8 cellular contexts compared by ENCODE assay signal in genomic region chr2:207337234-207338219, GRCh38.
DNase-seq lines count a peak whose midpoint lies in the region; ATAC-seq and TF ChIP-seq lines count a peak whose summit lies in the region.

No MANE protein-coding gene starts in this region.

- no peaks in the 10 kb centered on the region for H3K27me3 Mint-ChIP-seq in activated naive CD4-positive, alpha-beta T cell treated with anti-CD3 and anti-CD28 coated beads for 36 hours (ENCODE audit: low read depth)
- no peaks in the 10 kb centered on the region for H3K27me3 Mint-ChIP-seq in activated CD8-positive, alpha-beta T cell treated with anti-CD3 and anti-CD28 coated beads, Interleukin-2, amount 10 ng/mL, durations not matched to agents 7 days and 5 days (ENCODE audit: low read depth)
- H3K27me3 Mint-ChIP-seq in neural crest cell (ENCODE audit: low read depth) = no peaks in the 10 kb centered on the region

- H3K4me3 Mint-ChIP-seq in activated naive CD4-positive, alpha-beta T cell treated with anti-CD3 and anti-CD28 coated beads for 36 hours = no peak overlapping the region
- H3K4me3 Mint-ChIP-seq in activated CD8-positive, alpha-beta T cell treated with anti-CD3 and anti-CD28 coated beads, Interleukin-2, amount 10 ng/mL, durations not matched to agents 7 days and 5 days = peak overlapping the region; percentile 37
- H3K4me3 Mint-ChIP-seq in neural crest cell = peak overlapping the region; percentile 35

- POLR2A ChIA-PET in activated CD8-positive, alpha-beta T cell treated with anti-CD3 and anti-CD28 coated beads, Interleukin-2, amount 10 ng/mL, durations not matched to agents 7 days and 5 days (lab: Charles Lee) = interaction anchor here (0.7 to 1.3 kb wide), 2 partner anchors 190 to 192 kb away, joined by 3 to 4 read pairs; partner anchors contain the start of gene CREB1

- TF ChIP-seq CTCF in neural crest cell (conservative IDR thresholded peaks at IDR 0.05) = no peak

- H3K36me3 Mint-ChIP-seq in activated naive CD4-positive, alpha-beta T cell treated with anti-CD3 and anti-CD28 coated beads for 36 hours (ENCODE audit: low read depth) = no peaks in the 10 kb centered on the region
- no peaks in the 10 kb centered on the region for H3K36me3 Mint-ChIP-seq in activated CD8-positive, alpha-beta T cell treated with anti-CD3 and anti-CD28 coated beads, Interleukin-2, amount 10 ng/mL, durations not matched to agents 7 days and 5 days (ENCODE audit: low read depth)
- H3K36me3 Mint-ChIP-seq in neural crest cell (ENCODE audit: low read depth) = no peaks in the 10 kb centered on the region

- peak overlapping the region; percentile 71 for H3K27ac Mint-ChIP-seq in activated naive CD4-positive, alpha-beta T cell treated with anti-CD3 and anti-CD28 coated beads for 36 hours
- peak overlapping the region; percentile 66 for H3K27ac Mint-ChIP-seq in activated CD8-positive, alpha-beta T cell treated with anti-CD3 and anti-CD28 coated beads, Interleukin-2, amount 10 ng/mL, durations not matched to agents 7 days and 5 days
- peak overlapping the region; percentile 37 for H3K27ac Mint-ChIP-seq in neural crest cell (ENCODE audit: unreplicated experiment)

- intact Hi-C loops in activated naive CD4-positive, alpha-beta T cell treated with anti-CD3 and anti-CD28 coated beads for 36 hours (cut with micrococcal nuclease) = loop anchor here (2.0 to 5.0 kb wide), 3 partner anchors 171 to 540 kb away; no protein-coding TSS in a partner anchor
- intact Hi-C loops in left colon (cut with DNase I, micrococcal nuclease) = loop anchor here in 1 of 2 donors (10.0 kb wide), 1 partner anchor 163 kb away; no protein-coding TSS in a partner anchor

- ATAC-seq in HG03097 (IDR thresholded peaks at IDR 0.05; ENCODE audit: low FRiP score, unreplicated experiment) (peak; percentile 34), left colon (no peak)
- ATAC-seq in activated CD8-positive, alpha-beta T cell treated with anti-CD3 and anti-CD28 coated beads, Interleukin-2, amount 10 ng/mL, durations not matched to agents 7 days and 5 days = peak; percentile 52

- peak; percentile 46 for DNase-seq in activated naive CD4-positive, alpha-beta T cell treated with anti-CD3 and anti-CD28 coated beads for 36 hours
- no peak for DNase-seq in activated naive CD4-positive, alpha-beta T cell treated with anti-CD3 and anti-CD28 coated beads, Interleukin-2, amount 50 U/mL, for 16 hours
- DNase-seq in activated CD8-positive, alpha-beta T cell treated with anti-CD3 and anti-CD28 coated beads, Interleukin-2, amount 10 ng/mL, durations not matched to agents 7 days and 5 days = no peak
- DNase-seq in neural crest cell (ENCODE audit: low read depth, low spot score) (no peak), left colon (no peak), HT-29 (ENCODE audit: low spot score) (no peak), OCI-M2 (lab: John Stamatoyannopoulos, UW; ENCODE audit: unreplicated experiment) (no peak)

- no peaks in the 10 kb centered on the region for H3K9me3 Mint-ChIP-seq in activated naive CD4-positive, alpha-beta T cell treated with anti-CD3 and anti-CD28 coated beads for 36 hours
- H3K9me3 Mint-ChIP-seq in activated CD8-positive, alpha-beta T cell treated with anti-CD3 and anti-CD28 coated beads, Interleukin-2, amount 10 ng/mL, durations not matched to agents 7 days and 5 days (ENCODE audit: insufficient read depth) = no peaks in the 10 kb centered on the region
- peaks cover 4% of the 10 kb centered on the region for H3K9me3 Mint-ChIP-seq in neural crest cell

- peaks cover 47% of the 10 kb centered on the region for H3K4me1 Mint-ChIP-seq in activated naive CD4-positive, alpha-beta T cell treated with anti-CD3 and anti-CD28 coated beads for 36 hours (ENCODE audit: low read depth)
- H3K4me1 Mint-ChIP-seq in activated CD8-positive, alpha-beta T cell treated with anti-CD3 and anti-CD28 coated beads, Interleukin-2, amount 10 ng/mL, durations not matched to agents 7 days and 5 days (ENCODE audit: low read depth) = peaks cover 39% of the 10 kb centered on the region
- peaks cover 51% of the 10 kb centered on the region for H3K4me1 Mint-ChIP-seq in neural crest cell

- CTCF ChIA-PET in activated naive CD4-positive, alpha-beta T cell treated with anti-CD3 and anti-CD28 coated beads for 36 hours (lab: Charles Lee) = interaction anchor here (1.2 to 1.6 kb wide), 3 partner anchors 15 to 136 kb away, joined by 3 to 4 read pairs (median 3); no protein-coding TSS in a partner anchor
- CTCF ChIA-PET in activated CD8-positive, alpha-beta T cell treated with anti-CD3 and anti-CD28 coated beads, Interleukin-2, amount 10 ng/mL, durations not matched to agents 7 days and 5 days (lab: Charles Lee) = interaction anchor here (1.2 to 3.1 kb wide), 5 partner anchors 8 to 538 kb away, joined by 3 to 13 read pairs (median 4); no protein-coding TSS in a partner anchor
